10 cellular contexts compared by ENCODE assay signal in the genomic region with DNA sequence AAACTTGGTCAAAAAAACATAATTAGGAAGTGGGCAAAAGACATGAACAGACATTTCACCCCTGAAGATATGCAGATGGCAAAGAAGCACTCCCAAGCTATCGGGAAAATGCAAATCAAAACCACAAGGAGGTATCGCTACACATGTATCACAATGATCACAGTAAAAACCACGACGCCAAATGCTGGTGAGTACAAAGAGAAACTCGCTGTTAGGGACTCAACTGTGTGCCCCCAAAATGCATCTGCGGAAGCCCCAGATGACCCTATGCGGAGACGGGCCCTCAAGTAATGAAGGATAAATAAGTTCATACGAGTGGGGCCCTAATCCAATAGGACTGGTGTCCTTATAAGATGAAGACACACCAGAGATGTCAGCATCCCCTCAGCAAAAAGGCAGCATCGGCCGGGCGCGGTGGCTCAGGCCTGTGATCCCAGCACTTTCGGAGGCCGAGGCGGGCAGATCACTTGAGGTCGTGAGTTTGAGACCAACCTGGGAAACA. TPM values are rescaled to one million over a fixed set of nuclear protein-coding genes. Genes with fewer than 3 reads are reported as not detected.
DNase-seq lines count a peak whose midpoint lies in the region; ATAC-seq and TF ChIP-seq lines count a peak whose summit lies in the region.
"Had no signal": no experiment of that assay in that cellular context is flagged by ENCODE, and none has a peak within 500 bp of the region (broad histone marks: within the 10 kb centered on the region; RNA-seq: fewer than 3 reads in every experiment).

No MANE protein-coding gene starts in this region.

- CTCF ChIA-PET in activated naive CD4-positive, alpha-beta T cell treated with anti-CD3 and anti-CD28 coated beads for 36 hours (lab: Charles Lee) = interaction anchor here (1.0 kb wide), 1 partner anchor 22 kb away, joined by 3 read pairs; no protein-coding TSS in a partner anchor

- intact Hi-C loops in activated naive CD4-positive, alpha-beta T cell treated with anti-CD3 and anti-CD28 coated beads for 36 hours (cut with micrococcal nuclease) = loop anchor here (1.0 to 5.0 kb wide), 2 partner anchors 8 to 325 kb away; a partner anchor contains a TSS

- DNase-seq in activated naive CD4-positive, alpha-beta T cell treated with anti-CD3 and anti-CD28 coated beads for 36 hours = peak; percentile 52
- no peak for DNase-seq in activated naive CD4-positive, alpha-beta T cell (lab: John Stamatoyannopoulos, UW)
- no peak for DNase-seq in type B pancreatic cell (ENCODE audit: extremely low spot score, unreplicated experiment)
- no peak for DNase-seq in kidney tubule cell (ENCODE audit: low spot score)
- DNase-seq: NCI-H446 had no signal

- H3K4me1 Mint-ChIP-seq in activated naive CD4-positive, alpha-beta T cell treated with anti-CD3 and anti-CD28 coated beads for 36 hours (ENCODE audit: low read depth) = peaks cover 67% of the 10 kb centered on the region
- H3K4me1 Mint-ChIP-seq in activated naive CD8-positive, alpha-beta T cell (ENCODE audit: low read depth) = peaks cover 69% of the 10 kb centered on the region
- peaks cover 26% of the 10 kb centered on the region for H3K4me1 Mint-ChIP-seq in type B pancreatic cell (ENCODE audit: unreplicated experiment)

- no peaks in the 10 kb centered on the region for H3K27me3 Mint-ChIP-seq in activated naive CD4-positive, alpha-beta T cell treated with anti-CD3 and anti-CD28 coated beads for 36 hours (ENCODE audit: low read depth)
- H3K27me3 Mint-ChIP-seq in activated naive CD8-positive, alpha-beta T cell = no peaks in the 10 kb centered on the region
- no peaks in the 10 kb centered on the region for H3K27me3 Mint-ChIP-seq in type B pancreatic cell

- H3K27ac Mint-ChIP-seq in activated naive CD4-positive, alpha-beta T cell treated with anti-CD3 and anti-CD28 coated beads for 36 hours = peak overlapping the region; percentile 52
- H3K27ac Mint-ChIP-seq in activated naive CD8-positive, alpha-beta T cell = peak overlapping the region; percentile 13
- peak overlapping the region; percentile 13 for H3K27ac Mint-ChIP-seq in type B pancreatic cell

- H3K4me3 Mint-ChIP-seq in activated naive CD4-positive, alpha-beta T cell treated with anti-CD3 and anti-CD28 coated beads for 36 hours = no peak overlapping the region
- H3K4me3 Mint-ChIP-seq in activated naive CD8-positive, alpha-beta T cell = peak overlapping the region; percentile 52
- H3K4me3 Mint-ChIP-seq in type B pancreatic cell = no peak overlapping the region
- H3K4me3 Mint-ChIP-seq: neural crest cell had no signal

- H3K9me3 Mint-ChIP-seq in activated naive CD4-positive, alpha-beta T cell treated with anti-CD3 and anti-CD28 coated beads for 36 hours = peaks cover 11% of the 10 kb centered on the region
- peaks cover 9% of the 10 kb centered on the region for H3K9me3 Mint-ChIP-seq in activated naive CD8-positive, alpha-beta T cell (ENCODE audit: low read depth)
- H3K9me3 Mint-ChIP-seq in type B pancreatic cell = peaks cover 5% of the 10 kb centered on the region
- H3K9me3 Mint-ChIP-seq: neural crest cell had no signal

- H3K36me3 Mint-ChIP-seq in activated naive CD4-positive, alpha-beta T cell treated with anti-CD3 and anti-CD28 coated beads for 36 hours (ENCODE audit: low read depth) = peaks cover 18% of the 10 kb centered on the region
- H3K36me3 Mint-ChIP-seq in activated naive CD8-positive, alpha-beta T cell = peaks cover 5% of the 10 kb centered on the region
- peaks cover 25% of the 10 kb centered on the region for H3K36me3 Mint-ChIP-seq in type B pancreatic cell

- ATAC-seq in HG02973 (IDR thresholded peaks at IDR 0.05; ENCODE audit: unreplicated experiment) (peak; percentile 57), GM19324 (IDR thresholded peaks at IDR 0.05; ENCODE audit: low FRiP score, unreplicated experiment) (no peak), GM21737 (IDR thresholded peaks at IDR 0.05; ENCODE audit: unreplicated experiment) (no peak)

- TF ChIP-seq CTCF in type B pancreatic cell (conservative IDR thresholded peaks at IDR 0.05) = no peak

RNA-seq across cellular contexts. Expression of a gene that starts 10.2 kb away (rescaled TPM):
- total RNA-seq in activated naive CD4-positive, alpha-beta T cell treated with anti-CD3 and anti-CD28 coated beads for 36 hours = 10 to 100 TPM; 87.6 to 96.8 TPM
- 97.1 and 115 TPM in 2 replicates for total RNA-seq in type B pancreatic cell (ENCODE audit: low replicate concordance)

RNA-seq across cellular contexts. Expression of a gene that starts 10.4 kb away (rescaled TPM):
- total RNA-seq in activated naive CD4-positive, alpha-beta T cell treated with anti-CD3 and anti-CD28 coated beads for 36 hours = 10 to 100 TPM; 13.9 to 15.8 TPM
- 21.4 and 33.6 TPM in 2 replicates for total RNA-seq in type B pancreatic cell (ENCODE audit: low replicate concordance)

RNA-seq across cellular contexts. Expression of a gene that starts 51.5 kb away (rescaled TPM):
- total RNA-seq in activated naive CD4-positive, alpha-beta T cell treated with anti-CD3 and anti-CD28 coated beads for 36 hours = 10 to 100 TPM; 10.8 to 11.1 TPM
- 17.0 and 21.2 TPM in 2 replicates for total RNA-seq in type B pancreatic cell (ENCODE audit: low replicate concordance)
